In genomic region chr6:30877419-30878262, GRCh38 we compare ENCODE assay signal across 2 cellular contexts.
TF ChIP-seq lines count a peak whose summit lies in the region.

No MANE protein-coding gene starts in this region.

TF ChIP-seq in HEK293, 187 proteins besides CTCF, POLR2A, EP300 and RAD21 (continued from another document and continues in another):
- TF ChIP-seq AEBP2 (tag by site-specific recombination; IDR thresholded peaks at IDR 0.05; ENCODE audit: borderline replicate concordance) = no peak
- TF ChIP-seq ZNF514 (tag by site-specific recombination; IDR thresholded peaks at IDR 0.05) = no peak
- TF ChIP-seq ZNF354C (tag by site-specific recombination; IDR thresholded peaks at IDR 0.05; ENCODE audit: borderline replicate concordance, low read depth) = no peak
- 0 out of 2 replicates have a peak, but pooled peaks have one; percentile 29 for TF ChIP-seq ZNF280D (tag by site-specific recombination; IDR thresholded peaks at IDR 0.05)
- peak; percentile 80 for TF ChIP-seq ZNF660 (tag by site-specific recombination; IDR thresholded peaks at IDR 0.05)
- TF ChIP-seq, protein P1, sequence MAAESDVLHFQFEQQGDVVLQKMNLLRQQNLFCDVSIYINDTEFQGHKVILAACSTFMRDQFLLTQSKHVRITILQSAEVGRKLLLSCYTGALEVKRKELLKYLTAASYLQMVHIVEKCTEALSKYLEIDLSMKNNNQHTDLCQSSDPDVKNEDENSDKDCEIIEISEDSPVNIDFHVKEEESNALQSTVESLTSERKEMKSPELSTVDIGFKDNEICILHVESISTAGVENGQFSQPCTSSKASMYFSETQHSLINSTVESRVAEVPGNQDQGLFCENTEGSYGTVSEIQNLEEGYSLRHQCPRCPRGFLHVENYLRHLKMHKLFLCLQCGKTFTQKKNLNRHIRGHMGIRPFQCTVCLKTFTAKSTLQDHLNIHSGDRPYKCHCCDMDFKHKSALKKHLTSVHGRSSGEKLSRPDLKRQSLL (tag by site-specific recombination; IDR thresholded peaks at IDR 0.05) = peak; percentile 61
- TF ChIP-seq IKZF3 (tag by site-specific recombination; IDR thresholded peaks at IDR 0.05) = peak; percentile 98
- TF ChIP-seq ZBTB17 (tag by site-specific recombination; IDR thresholded peaks at IDR 0.05) = peak; percentile 80
- no peak for TF ChIP-seq ZNF639 (tag by site-specific recombination; IDR thresholded peaks at IDR 0.05)
- no peak for TF ChIP-seq ZNF704 (tag by site-specific recombination; IDR thresholded peaks at IDR 0.05)
- TF ChIP-seq ZNF513 (tag by site-specific recombination; IDR thresholded peaks at IDR 0.05) = no peak
- TF ChIP-seq TRIM28 (IDR thresholded peaks at IDR 0.05; ENCODE audit: borderline replicate concordance, low read length) = no peak
- TF ChIP-seq ZNF792 (tag by site-specific recombination; IDR thresholded peaks at IDR 0.05) = no peak
- TF ChIP-seq ZEB2 (tag by site-specific recombination; IDR thresholded peaks at IDR 0.05) = peak; percentile 64
- TF ChIP-seq ZBTB8A (tag by site-specific recombination; IDR thresholded peaks at IDR 0.05) = no peak
- TF ChIP-seq ZNF561 (tag by site-specific recombination; IDR thresholded peaks at IDR 0.05; ENCODE audit: borderline replicate concordance) = no peak
- TF ChIP-seq SCRT2 (tag by site-specific recombination; IDR thresholded peaks at IDR 0.05) = 0 out of 2 replicates have a peak, but pooled peaks have one; percentile 15
- no peak for TF ChIP-seq ZNF76 (tag by site-specific recombination; IDR thresholded peaks at IDR 0.05; ENCODE audit: borderline replicate concordance, low read depth)
- 0 out of 2 replicates have a peak, but pooled peaks have one; percentile 26 for TF ChIP-seq KLF8 (tag by site-specific recombination; IDR thresholded peaks at IDR 0.05)

TF ChIP-seq in HepG2, 621 proteins besides CTCF, POLR2A, EP300 and RAD21 (continued from another document and continues in another):
- no peak; the same call in 1 of the 2 replicates for TF ChIP-seq ZNF460 (CRISPR knock-in tag; IDR thresholded peaks at IDR 0.05; ENCODE audit: borderline replicate concordance)
- TF ChIP-seq CSRNP1 (CRISPR knock-in tag; IDR thresholded peaks at IDR 0.05) = peak; percentile 81; the same call in 1 of the 2 replicates
- TF ChIP-seq, protein P2, sequence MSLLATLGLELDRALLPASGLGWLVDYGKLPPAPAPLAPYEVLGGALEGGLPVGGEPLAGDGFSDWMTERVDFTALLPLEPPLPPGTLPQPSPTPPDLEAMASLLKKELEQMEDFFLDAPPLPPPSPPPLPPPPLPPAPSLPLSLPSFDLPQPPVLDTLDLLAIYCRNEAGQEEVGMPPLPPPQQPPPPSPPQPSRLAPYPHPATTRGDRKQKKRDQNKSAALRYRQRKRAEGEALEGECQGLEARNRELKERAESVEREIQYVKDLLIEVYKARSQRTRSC (CRISPR knock-in tag; IDR thresholded peaks at IDR 0.05; ENCODE audit: low read depth) = no peak
- no peak for TF ChIP-seq ZNF615 (CRISPR knock-in tag; IDR thresholded peaks at IDR 0.05; ENCODE audit: borderline replicate concordance)
- TF ChIP-seq, protein P3, sequence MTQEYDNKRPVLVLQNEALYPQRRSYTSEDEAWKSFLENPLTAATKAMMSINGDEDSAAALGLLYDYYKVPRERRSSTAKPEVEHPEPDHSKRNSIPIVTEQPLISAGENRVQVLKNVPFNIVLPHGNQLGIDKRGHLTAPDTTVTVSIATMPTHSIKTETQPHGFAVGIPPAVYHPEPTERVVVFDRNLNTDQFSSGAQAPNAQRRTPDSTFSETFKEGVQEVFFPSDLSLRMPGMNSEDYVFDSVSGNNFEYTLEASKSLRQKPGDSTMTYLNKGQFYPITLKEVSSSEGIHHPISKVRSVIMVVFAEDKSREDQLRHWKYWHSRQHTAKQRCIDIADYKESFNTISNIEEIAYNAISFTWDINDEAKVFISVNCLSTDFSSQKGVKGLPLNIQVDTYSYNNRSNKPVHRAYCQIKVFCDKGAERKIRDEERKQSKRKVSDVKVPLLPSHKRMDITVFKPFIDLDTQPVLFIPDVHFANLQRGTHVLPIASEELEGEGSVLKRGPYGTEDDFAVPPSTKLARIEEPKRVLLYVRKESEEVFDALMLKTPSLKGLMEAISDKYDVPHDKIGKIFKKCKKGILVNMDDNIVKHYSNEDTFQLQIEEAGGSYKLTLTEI (CRISPR knock-in tag; conservative IDR thresholded peaks at IDR 0.05) = no peak
- TF ChIP-seq MEIS1 (CRISPR knock-in tag; IDR thresholded peaks at IDR 0.05; ENCODE audit: borderline replicate concordance) = peak; percentile 64; the same call in 1 of the 2 replicates
- 0 out of 2 replicates have a peak, but pooled peaks have one; percentile 47 for TF ChIP-seq ZBTB34 (CRISPR knock-in tag; IDR thresholded peaks at IDR 0.05)
- TF ChIP-seq ZFY (CRISPR knock-in tag; IDR thresholded peaks at IDR 0.05) = peak; percentile 71; the same call in 1 of the 2 replicates
- 0 out of 2 replicates have a peak, but pooled peaks have one; percentile 26 for TF ChIP-seq POLR2G (IDR thresholded peaks at IDR 0.05; ENCODE audit: low read depth, low read length)
- no peak for TF ChIP-seq WIZ (CRISPR knock-in tag; IDR thresholded peaks at IDR 0.05)
- TF ChIP-seq, protein P4, sequence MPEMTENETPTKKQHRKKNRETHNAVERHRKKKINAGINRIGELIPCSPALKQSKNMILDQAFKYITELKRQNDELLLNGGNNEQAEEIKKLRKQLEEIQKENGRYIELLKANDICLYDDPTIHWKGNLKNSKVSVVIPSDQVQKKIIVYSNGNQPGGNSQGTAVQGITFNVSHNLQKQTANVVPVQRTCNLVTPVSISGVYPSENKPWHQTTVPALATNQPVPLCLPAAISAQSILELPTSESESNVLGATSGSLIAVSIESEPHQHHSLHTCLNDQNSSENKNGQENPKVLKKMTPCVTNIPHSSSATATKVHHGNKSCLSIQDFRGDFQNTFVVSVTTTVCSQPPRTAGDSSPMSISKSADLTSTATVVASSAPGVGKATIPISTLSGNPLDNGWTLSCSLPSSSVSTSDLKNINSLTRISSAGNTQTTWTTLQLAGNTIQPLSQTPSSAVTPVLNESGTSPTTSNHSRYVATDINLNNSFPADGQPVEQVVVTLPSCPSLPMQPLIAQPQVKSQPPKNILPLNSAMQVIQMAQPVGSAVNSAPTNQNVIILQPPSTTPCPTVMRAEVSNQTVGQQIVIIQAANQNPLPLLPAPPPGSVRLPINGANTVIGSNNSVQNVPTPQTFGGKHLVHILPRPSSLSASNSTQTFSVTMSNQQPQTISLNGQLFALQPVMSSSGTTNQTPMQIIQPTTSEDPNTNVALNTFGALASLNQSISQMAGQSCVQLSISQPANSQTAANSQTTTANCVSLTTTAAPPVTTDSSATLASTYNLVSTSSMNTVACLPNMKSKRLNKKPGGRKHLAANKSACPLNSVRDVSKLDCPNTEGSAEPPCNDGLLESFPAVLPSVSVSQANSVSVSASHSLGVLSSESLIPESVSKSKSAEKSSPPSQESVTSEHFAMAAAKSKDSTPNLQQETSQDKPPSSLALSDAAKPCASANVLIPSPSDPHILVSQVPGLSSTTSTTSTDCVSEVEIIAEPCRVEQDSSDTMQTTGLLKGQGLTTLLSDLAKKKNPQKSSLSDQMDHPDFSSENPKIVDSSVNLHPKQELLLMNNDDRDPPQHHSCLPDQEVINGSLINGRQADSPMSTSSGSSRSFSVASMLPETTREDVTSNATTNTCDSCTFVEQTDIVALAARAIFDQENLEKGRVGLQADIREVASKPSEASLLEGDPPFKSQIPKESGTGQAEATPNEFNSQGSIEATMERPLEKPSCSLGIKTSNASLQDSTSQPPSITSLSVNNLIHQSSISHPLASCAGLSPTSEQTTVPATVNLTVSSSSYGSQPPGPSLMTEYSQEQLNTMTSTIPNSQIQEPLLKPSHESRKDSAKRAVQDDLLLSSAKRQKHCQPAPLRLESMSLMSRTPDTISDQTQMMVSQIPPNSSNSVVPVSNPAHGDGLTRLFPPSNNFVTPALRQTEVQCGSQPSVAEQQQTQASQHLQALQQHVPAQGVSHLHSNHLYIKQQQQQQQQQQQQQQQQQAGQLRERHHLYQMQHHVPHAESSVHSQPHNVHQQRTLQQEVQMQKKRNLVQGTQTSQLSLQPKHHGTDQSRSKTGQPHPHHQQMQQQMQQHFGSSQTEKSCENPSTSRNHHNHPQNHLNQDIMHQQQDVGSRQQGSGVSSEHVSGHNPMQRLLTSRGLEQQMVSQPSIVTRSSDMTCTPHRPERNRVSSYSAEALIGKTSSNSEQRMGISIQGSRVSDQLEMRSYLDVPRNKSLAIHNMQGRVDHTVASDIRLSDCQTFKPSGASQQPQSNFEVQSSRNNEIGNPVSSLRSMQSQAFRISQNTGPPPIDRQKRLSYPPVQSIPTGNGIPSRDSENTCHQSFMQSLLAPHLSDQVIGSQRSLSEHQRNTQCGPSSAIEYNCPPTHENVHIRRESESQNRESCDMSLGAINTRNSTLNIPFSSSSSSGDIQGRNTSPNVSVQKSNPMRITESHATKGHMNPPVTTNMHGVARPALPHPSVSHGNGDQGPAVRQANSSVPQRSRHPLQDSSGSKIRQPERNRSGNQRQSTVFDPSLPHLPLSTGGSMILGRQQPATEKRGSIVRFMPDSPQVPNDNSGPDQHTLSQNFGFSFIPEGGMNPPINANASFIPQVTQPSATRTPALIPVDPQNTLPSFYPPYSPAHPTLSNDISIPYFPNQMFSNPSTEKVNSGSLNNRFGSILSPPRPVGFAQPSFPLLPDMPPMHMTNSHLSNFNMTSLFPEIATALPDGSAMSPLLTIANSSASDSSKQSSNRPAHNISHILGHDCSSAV (CRISPR knock-in tag; IDR thresholded peaks at IDR 0.05; ENCODE audit: borderline replicate concordance) = no peak
- TF ChIP-seq ATF1 (CRISPR knock-in tag; IDR thresholded peaks at IDR 0.05) = no peak
- no peak; the same call in 1 of the 2 replicates for TF ChIP-seq TMF1 (CRISPR knock-in tag; IDR thresholded peaks at IDR 0.05; ENCODE audit: low read depth)
- no peak for TF ChIP-seq TCF12 (IDR thresholded peaks at IDR 0.05)
- no peak for TF ChIP-seq TCF12 (CRISPR knock-in tag; IDR thresholded peaks at IDR 0.05)
- no peak for TF ChIP-seq ZNF577 (CRISPR knock-in tag; IDR thresholded peaks at IDR 0.05; ENCODE audit: borderline replicate concordance, low read depth)
- TF ChIP-seq ZNF180 (CRISPR knock-in tag; IDR thresholded peaks at IDR 0.05; ENCODE audit: borderline replicate concordance, low read depth) = no peak
- TF ChIP-seq PBX3 (CRISPR knock-in tag; IDR thresholded peaks at IDR 0.05; ENCODE audit: borderline replicate concordance) = no peak
- no peak for TF ChIP-seq ZUFSP (CRISPR knock-in tag; IDR thresholded peaks at IDR 0.05; ENCODE audit: borderline replicate concordance)
